Comparison of ENCODE assay signal across 21 cellular contexts in the genomic region with DNA sequence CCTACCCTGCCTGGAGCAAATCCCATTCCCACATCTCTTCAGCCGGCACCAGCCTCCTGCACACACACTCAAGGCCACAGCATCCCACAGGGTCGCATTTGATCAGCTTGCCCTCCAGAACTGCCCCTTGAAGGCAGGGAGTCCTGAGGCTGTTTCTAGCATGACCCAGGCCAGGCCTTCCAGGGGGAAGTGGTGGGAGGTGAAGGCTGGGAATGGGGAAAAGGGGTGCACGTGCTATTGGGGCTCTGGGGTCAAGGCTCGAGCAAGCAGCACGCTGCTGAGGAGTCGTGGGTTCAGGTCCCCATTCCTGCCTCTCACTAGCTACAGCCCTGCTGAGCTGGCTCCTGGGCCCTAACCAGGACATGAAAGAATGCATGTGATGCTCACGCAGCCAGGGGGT. TPM values are rescaled to one million over a fixed set of nuclear protein-coding genes. Genes with fewer than 3 reads are reported as not detected.
DNase-seq lines count a peak whose midpoint lies in the region; ATAC-seq and TF ChIP-seq lines count a peak whose summit lies in the region.
"Had no signal": no experiment of that assay in that cellular context is flagged by ENCODE, and none has a peak within 500 bp of the region (broad histone marks: within the 10 kb centered on the region; RNA-seq: fewer than 3 reads in every experiment).

No MANE protein-coding gene starts in this region.

- peaks cover 17% of the 10 kb centered on the region for H3K4me1 Mint-ChIP-seq in activated CD8-positive, alpha-beta T cell treated with anti-CD3 and anti-CD28 coated beads, Interleukin-2, amount 10 ng/mL, durations not matched to agents 7 days and 5 days (ENCODE audit: low read depth)
- peaks cover 18% of the 10 kb centered on the region for H3K4me1 Mint-ChIP-seq in type B pancreatic cell (ENCODE audit: unreplicated experiment)

- no peak overlapping the region for H3K4me3 Mint-ChIP-seq in activated CD8-positive, alpha-beta T cell treated with anti-CD3 and anti-CD28 coated beads, Interleukin-2, amount 10 ng/mL, durations not matched to agents 7 days and 5 days
- H3K4me3 Mint-ChIP-seq in type B pancreatic cell = no peak overlapping the region

- DNase-seq in activated naive CD4-positive, alpha-beta T cell treated with anti-CD3 and anti-CD28 coated beads, Interleukin-2, amount 50 U/mL, for 72 hours (ENCODE audit: low spot score in 2 of 2) = no peak
- DNase-seq in activated naive CD4-positive, alpha-beta T cell (lab: John Stamatoyannopoulos, UW) = no peak
- no peak for DNase-seq in activated CD8-positive, alpha-beta T cell treated with anti-CD3 and anti-CD28 coated beads, Interleukin-2, amount 10 ng/mL, durations not matched to agents 7 days and 5 days
- DNase-seq in foreskin keratinocyte (no peak), type B pancreatic cell (ENCODE audit: extremely low spot score, unreplicated experiment) (no peak), CD1c-positive myeloid dendritic cell (ENCODE audit: extremely low spot score) (no peak), posterior vena cava (ENCODE audit: low spot score) (no peak)
- DNase-seq: activated T-cell treated with anti-CD3 and anti-CD28 coated beads, Interleukin-2, amount 50 U/mL, for 1 hour; Caco-2; HCEC 1CT; left ventricle myocardium inferior; MG63; NCI-H1930; NCI-H510A; psoas muscle; SJCRH30; T-helper 9 cell; uterus had no signal

- no peaks in the 10 kb centered on the region for H3K27me3 ChIP-seq in foreskin keratinocyte
- H3K27me3 ChIP-seq: MG63, SJCRH30, uterus had no signal

- peak overlapping the region; percentile 63 for H3K27ac ChIP-seq in foreskin keratinocyte
- H3K27ac ChIP-seq: gastroesophageal sphincter, left ventricle myocardium inferior, psoas muscle, SJCRH30 had no signal

- peak overlapping the region; percentile 7 to 56 for H3K27ac Mint-ChIP-seq in activated naive CD4-positive, alpha-beta T cell treated with anti-CD3 and anti-CD28 coated beads, Interleukin-2, amount 50 U/mL, for 72 hours
- H3K27ac Mint-ChIP-seq in activated CD8-positive, alpha-beta T cell treated with anti-CD3 and anti-CD28 coated beads, Interleukin-2, amount 10 ng/mL, durations not matched to agents 7 days and 5 days = peak overlapping the region; percentile 53
- H3K27ac Mint-ChIP-seq in type B pancreatic cell = peak overlapping the region; percentile 64

- H3K9me3 Mint-ChIP-seq in activated naive CD4-positive, alpha-beta T cell treated with anti-CD3 and anti-CD28 coated beads, Interleukin-2, amount 50 U/mL, for 72 hours = no peaks in the 10 kb centered on the region
- H3K9me3 Mint-ChIP-seq in activated CD8-positive, alpha-beta T cell treated with anti-CD3 and anti-CD28 coated beads, Interleukin-2, amount 10 ng/mL, durations not matched to agents 7 days and 5 days (ENCODE audit: insufficient read depth) = no peaks in the 10 kb centered on the region
- no peaks in the 10 kb centered on the region for H3K9me3 Mint-ChIP-seq in type B pancreatic cell

- H3K4me1 ChIP-seq in foreskin keratinocyte = peaks cover 15% of the 10 kb centered on the region
- H3K4me1 ChIP-seq: Caco-2, psoas muscle, uterus had no signal

- no peaks in the 10 kb centered on the region for H3K27me3 Mint-ChIP-seq in activated CD8-positive, alpha-beta T cell treated with anti-CD3 and anti-CD28 coated beads, Interleukin-2, amount 10 ng/mL, durations not matched to agents 7 days and 5 days (ENCODE audit: low read depth)
- H3K27me3 Mint-ChIP-seq in type B pancreatic cell = peaks cover 6% of the 10 kb centered on the region

- intact Hi-C loops in posterior vena cava (cut with DNase I) = no loop called here

- peaks cover 7 to 17% of the 10 kb centered on the region in 2 donors for H3K36me3 Mint-ChIP-seq in activated naive CD4-positive, alpha-beta T cell treated with anti-CD3 and anti-CD28 coated beads, Interleukin-2, amount 50 U/mL, for 72 hours
- H3K36me3 Mint-ChIP-seq in activated CD8-positive, alpha-beta T cell treated with anti-CD3 and anti-CD28 coated beads, Interleukin-2, amount 10 ng/mL, durations not matched to agents 7 days and 5 days (ENCODE audit: low read depth) = peaks cover 19% of the 10 kb centered on the region
- no peaks in the 10 kb centered on the region for H3K36me3 Mint-ChIP-seq in type B pancreatic cell

- CTCF ChIA-PET in activated CD8-positive, alpha-beta T cell treated with anti-CD3 and anti-CD28 coated beads, Interleukin-2, amount 10 ng/mL, durations not matched to agents 7 days and 5 days (lab: Charles Lee) = interaction anchor here (0.8 to 1.0 kb wide), 2 partner anchors 15 to 26 kb away, joined by 3 read pairs; no protein-coding TSS in a partner anchor

- POLR2A ChIA-PET in activated CD8-positive, alpha-beta T cell treated with anti-CD3 and anti-CD28 coated beads, Interleukin-2, amount 10 ng/mL, durations not matched to agents 7 days and 5 days (lab: Charles Lee) = interaction anchor here (0.6 to 1.2 kb wide), 2 partner anchors 10 to 12 kb away, joined by 3 read pairs; no protein-coding TSS in a partner anchor

- TF ChIP-seq CTCF in foreskin keratinocyte (conservative IDR thresholded peaks at IDR 0.05) (no peak), type B pancreatic cell (conservative IDR thresholded peaks at IDR 0.05) (no peak)

- ATAC-seq in activated naive CD4-positive, alpha-beta T cell treated with anti-CD3 and anti-CD28 coated beads, Interleukin-2, amount 50 U/mL, for 72 hours = no peak
- no peak for ATAC-seq in activated CD8-positive, alpha-beta T cell treated with anti-CD3 and anti-CD28 coated beads, Interleukin-2, amount 10 ng/mL, durations not matched to agents 7 days and 5 days
- ATAC-seq in foreskin keratinocyte (no peak), GM19455 (IDR thresholded peaks at IDR 0.05; ENCODE audit: unreplicated experiment) (no peak)
- ATAC-seq: gastroesophageal sphincter, psoas muscle had no signal

RNA-seq across cellular contexts. Expression of a gene that starts 24.9 kb away (rescaled TPM):
- 10 to 100 TPM; 47.8 to 53.6 TPM for total RNA-seq in activated naive CD4-positive, alpha-beta T cell treated with anti-CD3 and anti-CD28 coated beads, Interleukin-2, amount 50 U/mL, for 72 hours
- total RNA-seq in activated CD8-positive, alpha-beta T cell treated with anti-CD3 and anti-CD28 coated beads, Interleukin-2, amount 10 ng/mL, durations not matched to agents 7 days and 5 days = 10 to 100 TPM; 16.1 to 16.9 TPM
- 19.8 and 45.0 TPM in 2 replicates for total RNA-seq in foreskin keratinocyte
- polyA plus RNA-seq in foreskin keratinocyte = 14.5 and 32.3 TPM in 2 replicates
- 6.3 and 11.2 TPM in 2 replicates for total RNA-seq in type B pancreatic cell (ENCODE audit: low replicate concordance)
- total RNA-seq in posterior vena cava = 1 to 10 TPM; 1.2 to 2.0 TPM

RNA-seq across cellular contexts. Expression of a gene that starts 41.4 kb away (rescaled TPM):
- under 1 TPM in 1 of 2 donors, not detected in 1; 0.59 TPM for total RNA-seq in activated naive CD4-positive, alpha-beta T cell treated with anti-CD3 and anti-CD28 coated beads, Interleukin-2, amount 50 U/mL, for 72 hours
- total RNA-seq in activated CD8-positive, alpha-beta T cell treated with anti-CD3 and anti-CD28 coated beads, Interleukin-2, amount 10 ng/mL, durations not matched to agents 7 days and 5 days = not detected
- total RNA-seq in foreskin keratinocyte = not detected in 2 replicates
- polyA plus RNA-seq in foreskin keratinocyte = 0.04 TPM in 1 of 2 replicates, not detected in the other
- total RNA-seq in type B pancreatic cell (ENCODE audit: low replicate concordance) = 0.80 and 1.0 TPM in 2 replicates
- 1 to 10 TPM in 1 of 2 donors, under 1 TPM in 1; 0.71 to 1.2 TPM for total RNA-seq in posterior vena cava
- total RNA-seq: Caco-2, endothelial cell of umbilical vein, SJCRH30 had no signal

RNA-seq across cellular contexts. Expression of a gene that starts 52.1 kb away (rescaled TPM):
- total RNA-seq in activated naive CD4-positive, alpha-beta T cell treated with anti-CD3 and anti-CD28 coated beads, Interleukin-2, amount 50 U/mL, for 72 hours = 10 to 100 TPM; 43.3 to 50.4 TPM
- 10 to 100 TPM; 60.8 to 71.4 TPM for total RNA-seq in activated CD8-positive, alpha-beta T cell treated with anti-CD3 and anti-CD28 coated beads, Interleukin-2, amount 10 ng/mL, durations not matched to agents 7 days and 5 days
- total RNA-seq in foreskin keratinocyte (55.1 and 59.7 TPM in 2 replicates), type B pancreatic cell (ENCODE audit: low replicate concordance) (42.0 and 57.0 TPM in 2 replicates), posterior vena cava (10 to 100 TPM; 24.8 to 25.9 TPM)
- polyA plus RNA-seq in foreskin keratinocyte = 73.0 and 77.4 TPM in 2 replicates
